Comparison of ENCODE assay signal across 6 cellular contexts in genomic region chr1:165147799-165148198, GRCh38.
"Had no signal": no experiment of that assay in that cellular context is flagged by ENCODE, and none has a peak within 500 bp of the region (broad histone marks: within the 10 kb centered on the region; RNA-seq: fewer than 3 reads in every experiment).

No MANE protein-coding gene starts in this region.

- DNase-seq: H7, HFFc6, KG1 had no signal

- H3K9me3 ChIP-seq: HAP-1 had no signal

- H2AFZ ChIP-seq: GM23338 had no signal

- H3K4me3 ChIP-seq: GM23338, HAP-1 had no signal

- FAIRE-seq: HTR-8/SVneo had no signal

- H3K4me2 ChIP-seq: GM23338 had no signal

- H3K4me1 ChIP-seq: HAP-1 had no signal

- H3K36me3 ChIP-seq: HAP-1 had no signal
